ENCODE assay signal across 30 cellular contexts in the genomic region with DNA sequence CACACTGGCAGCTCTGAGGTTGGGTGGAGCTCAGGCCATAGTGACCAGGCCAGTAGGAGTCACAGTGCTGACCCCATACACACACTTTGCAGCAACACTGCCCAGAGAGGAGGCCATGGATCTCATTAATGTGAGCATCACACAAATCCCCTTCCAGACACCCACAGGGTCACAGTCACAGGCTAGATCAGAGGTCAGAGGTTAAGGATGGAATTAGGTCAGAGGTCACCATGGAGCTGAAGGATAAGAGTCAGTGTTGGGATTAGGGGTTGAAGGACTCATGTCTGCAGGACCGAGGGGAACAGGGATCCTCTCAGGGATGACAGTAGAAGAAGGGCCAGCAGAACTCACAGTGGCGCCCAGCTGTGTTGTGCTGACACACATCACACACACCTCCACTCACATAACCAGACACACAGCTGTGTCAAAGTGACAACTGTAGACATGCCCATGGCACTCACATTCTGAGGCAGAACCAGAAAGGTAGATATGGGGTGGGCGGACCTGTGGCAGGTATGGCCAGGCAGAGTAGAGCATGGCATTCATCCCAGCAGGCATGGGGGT. TPM values are rescaled to one million over a fixed set of nuclear protein-coding genes. Genes with fewer than 3 reads are reported as not detected.
"Had no signal": no experiment of that assay in that cellular context is flagged by ENCODE, and none has a peak within 500 bp of the region (broad histone marks: within the 10 kb centered on the region; RNA-seq: fewer than 3 reads in every experiment).

No MANE protein-coding gene starts in this region.

- H3K4me3 ChIP-seq: breast epithelium, colonic mucosa, left ventricle myocardium inferior, lung, mucosa of descending colon, psoas muscle, sigmoid colon, stomach, thyroid gland, upper lobe of left lung had no signal

- H3K4me1 ChIP-seq: breast epithelium, colonic mucosa, left ventricle myocardium inferior, psoas muscle, sigmoid colon, stomach, upper lobe of left lung had no signal

- H3K9me3 Mint-ChIP-seq: activated B cell treated with CpG ODN at 0.5 μM for 24 hours; activated CD8-positive, alpha-beta T cell treated with anti-CD3 and anti-CD28 coated beads for 36 hours; activated naive CD4-positive, alpha-beta T cell treated with anti-CD3 and anti-CD28 coated beads, Interleukin-2, amount 50 U/mL, for 72 hours; activated T-cell treated with anti-CD3 and anti-CD28 coated beads, Interleukin-2, amount 50 U/mL, for 4 hours; activated T-helper 17 cell treated with anti-CD3 and anti-CD28 coated beads, Interleukin-2, amount 50 U/mL, for 72 hours; nephron; stimulated activated effector memory CD8-positive, alpha-beta T cell treated with anti-CD3 and anti-CD28 coated beads, Interleukin-12 subunit alpha, Interleukin-12 subunit beta, amount 100 ng/mL, for 72 hours; T-cell; T-helper 2 cell treated with Interferon-gamma antibody and Interleukin-4, amounts not matched to agents 5 μg/mL and 100 μg/mL, for 36 hours had no signal

- H3K27me3 ChIP-seq: breast epithelium, colonic mucosa, sigmoid colon, stomach, thyroid gland, upper lobe of left lung had no signal

- FAIRE-seq: endometrium, frontal cortex, islet of Langerhans, small intestine had no signal

- H3K4me3 Mint-ChIP-seq: activated B cell treated with CpG ODN at 0.5 μM for 24 hours; activated CD8-positive, alpha-beta T cell treated with anti-CD3 and anti-CD28 coated beads for 36 hours; activated T-cell treated with anti-CD3 and anti-CD28 coated beads, Interleukin-2, amount 50 U/mL, for 4 hours; activated T-helper 17 cell treated with anti-CD3 and anti-CD28 coated beads, Interleukin-2, amount 50 U/mL, for 72 hours; nephron; stimulated activated effector memory CD8-positive, alpha-beta T cell treated with anti-CD3 and anti-CD28 coated beads, Interleukin-12 subunit alpha, Interleukin-12 subunit beta, amount 100 ng/mL, for 72 hours; T-cell; T-helper 2 cell treated with Interferon-gamma antibody and Interleukin-4, amounts not matched to agents 5 μg/mL and 100 μg/mL, for 36 hours had no signal

- H3K27ac Mint-ChIP-seq: activated B cell treated with CpG ODN at 0.5 μM for 24 hours; activated CD8-positive, alpha-beta T cell treated with anti-CD3 and anti-CD28 coated beads for 36 hours; activated T-helper 17 cell treated with anti-CD3 and anti-CD28 coated beads, Interleukin-2, amount 50 U/mL, for 72 hours; nephron; T-cell; T-helper 2 cell treated with Interferon-gamma antibody and Interleukin-4, amounts not matched to agents 5 μg/mL and 100 μg/mL, for 36 hours had no signal

- H3K4me1 Mint-ChIP-seq: activated T-helper 17 cell treated with anti-CD3 and anti-CD28 coated beads, Interleukin-2, amount 50 U/mL, for 72 hours had no signal

- H3K27ac ChIP-seq: breast epithelium, colonic mucosa, epithelial cell of prostate, left ventricle myocardium inferior, parathyroid adenoma, psoas muscle, sigmoid colon, stomach, thyroid gland, upper lobe of left lung had no signal

- DNase-seq: activated B cell treated with CpG ODN at 0.5 μM for 24 hours; activated CD4-positive, alpha-beta T cell treated with anti-CD3 and anti-CD28 coated beads, Interleukin-2, amount 50 U/mL, for 1 hour; activated CD8-positive, alpha-beta T cell treated with anti-CD3 and anti-CD28 coated beads for 36 hours; activated gamma-delta T cell treated with Interleukin-2 at 50 U/mL for 16 hours; activated T-cell treated with anti-CD3 and anti-CD28 coated beads, Interleukin-2, amount 50 U/mL, for 4 hours; cerebellar nuclear complex; colonic mucosa; effector CD8-positive, alpha-beta T cell; left ventricle myocardium inferior; mucosa of descending colon; psoas muscle; sigmoid colon; small intestine; stimulated activated CD4-positive, alpha-beta T cell treated with anti-CD3 and anti-CD28 coated beads, Interleukin-4, amount 100 ng/mL, for 24 hours; stomach; T-cell; thyroid gland; upper lobe of left lung had no signal

- H3K27me3 Mint-ChIP-seq: activated B cell treated with CpG ODN at 0.5 μM for 24 hours; activated CD8-positive, alpha-beta T cell treated with anti-CD3 and anti-CD28 coated beads for 36 hours; activated T-helper 17 cell treated with anti-CD3 and anti-CD28 coated beads, Interleukin-2, amount 50 U/mL, for 72 hours; T-cell had no signal

- H3K9me3 ChIP-seq: breast epithelium, colonic mucosa, left ventricle myocardium inferior, mucosa of descending colon, psoas muscle, sigmoid colon, stomach, thyroid gland, upper lobe of left lung had no signal

- H3K36me3 ChIP-seq: breast epithelium, colonic mucosa, left ventricle myocardium inferior, sigmoid colon, stomach, thyroid gland, upper lobe of left lung had no signal

- H3K79me2 ChIP-seq: parathyroid adenoma had no signal

- ATAC-seq: activated CD8-positive, alpha-beta T cell treated with anti-CD3 and anti-CD28 coated beads for 36 hours; activated naive CD4-positive, alpha-beta T cell treated with anti-CD3 and anti-CD28 coated beads, Interleukin-2, amount 50 U/mL, for 72 hours; activated T-cell treated with anti-CD3 and anti-CD28 coated beads, Interleukin-2, amount 50 U/mL, for 4 hours; activated T-helper 17 cell treated with anti-CD3 and anti-CD28 coated beads, Interleukin-2, amount 50 U/mL, for 72 hours; mucosa of descending colon; psoas muscle; stimulated activated effector memory CD8-positive, alpha-beta T cell treated with anti-CD3 and anti-CD28 coated beads, Interleukin-12 subunit alpha, Interleukin-12 subunit beta, amount 100 ng/mL, for 72 hours; T-cell had no signal

- H3K9ac ChIP-seq: parathyroid adenoma had no signal

- H2AFZ ChIP-seq: parathyroid adenoma had no signal

- H3K36me3 Mint-ChIP-seq: activated naive CD4-positive, alpha-beta T cell treated with anti-CD3 and anti-CD28 coated beads, Interleukin-2, amount 50 U/mL, for 72 hours; stimulated activated effector memory CD8-positive, alpha-beta T cell treated with anti-CD3 and anti-CD28 coated beads, Interleukin-12 subunit alpha, Interleukin-12 subunit beta, amount 100 ng/mL, for 72 hours; T-cell had no signal

RNA-seq across cellular contexts. Expression of gene LAMB2, which starts 20.6 kb away (rescaled TPM):
- total RNA-seq: activated B cell treated with CpG ODN at 0.5 μM for 24 hours; activated CD8-positive, alpha-beta T cell treated with anti-CD3 and anti-CD28 coated beads for 36 hours had no signal
